In the genomic region with DNA sequence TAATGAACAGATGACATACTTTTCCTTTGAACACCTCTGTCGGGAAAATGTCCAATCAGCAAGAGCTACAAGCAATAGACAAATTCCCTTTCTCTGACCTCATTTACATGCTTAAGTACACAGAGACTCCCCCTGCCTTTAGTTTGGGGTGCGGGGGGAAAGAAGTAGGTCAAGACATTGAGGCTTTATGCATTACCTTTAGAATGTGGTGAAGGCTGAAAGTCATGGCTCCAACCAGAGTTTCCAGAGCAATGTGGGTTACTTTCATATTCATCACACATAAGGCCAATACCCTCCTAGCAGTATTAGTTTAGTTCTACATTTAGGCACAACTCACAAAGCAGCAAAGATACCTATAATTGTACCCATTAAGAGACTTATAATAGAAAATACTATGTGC, we compare ENCODE assay signal across 1 cellular context.
TF ChIP-seq lines count a peak whose summit lies in the region.

No MANE protein-coding gene starts in this region.

TF ChIP-seq in GM23338, 12 proteins besides CTCF, POLR2A, EP300 and RAD21 (continued from another document):
- no peak for TF ChIP-seq POLR2AphosphoS5 (IDR thresholded peaks at IDR 0.05; ENCODE audit: low read depth)
- no peak for TF ChIP-seq ZNF331 (CRISPR knock-in tag; IDR thresholded peaks at IDR 0.05; ENCODE audit: low read depth)
- TF ChIP-seq ZNF114 (CRISPR knock-in tag; IDR thresholded peaks at IDR 0.05): no peak
- TF ChIP-seq, protein P1, sequence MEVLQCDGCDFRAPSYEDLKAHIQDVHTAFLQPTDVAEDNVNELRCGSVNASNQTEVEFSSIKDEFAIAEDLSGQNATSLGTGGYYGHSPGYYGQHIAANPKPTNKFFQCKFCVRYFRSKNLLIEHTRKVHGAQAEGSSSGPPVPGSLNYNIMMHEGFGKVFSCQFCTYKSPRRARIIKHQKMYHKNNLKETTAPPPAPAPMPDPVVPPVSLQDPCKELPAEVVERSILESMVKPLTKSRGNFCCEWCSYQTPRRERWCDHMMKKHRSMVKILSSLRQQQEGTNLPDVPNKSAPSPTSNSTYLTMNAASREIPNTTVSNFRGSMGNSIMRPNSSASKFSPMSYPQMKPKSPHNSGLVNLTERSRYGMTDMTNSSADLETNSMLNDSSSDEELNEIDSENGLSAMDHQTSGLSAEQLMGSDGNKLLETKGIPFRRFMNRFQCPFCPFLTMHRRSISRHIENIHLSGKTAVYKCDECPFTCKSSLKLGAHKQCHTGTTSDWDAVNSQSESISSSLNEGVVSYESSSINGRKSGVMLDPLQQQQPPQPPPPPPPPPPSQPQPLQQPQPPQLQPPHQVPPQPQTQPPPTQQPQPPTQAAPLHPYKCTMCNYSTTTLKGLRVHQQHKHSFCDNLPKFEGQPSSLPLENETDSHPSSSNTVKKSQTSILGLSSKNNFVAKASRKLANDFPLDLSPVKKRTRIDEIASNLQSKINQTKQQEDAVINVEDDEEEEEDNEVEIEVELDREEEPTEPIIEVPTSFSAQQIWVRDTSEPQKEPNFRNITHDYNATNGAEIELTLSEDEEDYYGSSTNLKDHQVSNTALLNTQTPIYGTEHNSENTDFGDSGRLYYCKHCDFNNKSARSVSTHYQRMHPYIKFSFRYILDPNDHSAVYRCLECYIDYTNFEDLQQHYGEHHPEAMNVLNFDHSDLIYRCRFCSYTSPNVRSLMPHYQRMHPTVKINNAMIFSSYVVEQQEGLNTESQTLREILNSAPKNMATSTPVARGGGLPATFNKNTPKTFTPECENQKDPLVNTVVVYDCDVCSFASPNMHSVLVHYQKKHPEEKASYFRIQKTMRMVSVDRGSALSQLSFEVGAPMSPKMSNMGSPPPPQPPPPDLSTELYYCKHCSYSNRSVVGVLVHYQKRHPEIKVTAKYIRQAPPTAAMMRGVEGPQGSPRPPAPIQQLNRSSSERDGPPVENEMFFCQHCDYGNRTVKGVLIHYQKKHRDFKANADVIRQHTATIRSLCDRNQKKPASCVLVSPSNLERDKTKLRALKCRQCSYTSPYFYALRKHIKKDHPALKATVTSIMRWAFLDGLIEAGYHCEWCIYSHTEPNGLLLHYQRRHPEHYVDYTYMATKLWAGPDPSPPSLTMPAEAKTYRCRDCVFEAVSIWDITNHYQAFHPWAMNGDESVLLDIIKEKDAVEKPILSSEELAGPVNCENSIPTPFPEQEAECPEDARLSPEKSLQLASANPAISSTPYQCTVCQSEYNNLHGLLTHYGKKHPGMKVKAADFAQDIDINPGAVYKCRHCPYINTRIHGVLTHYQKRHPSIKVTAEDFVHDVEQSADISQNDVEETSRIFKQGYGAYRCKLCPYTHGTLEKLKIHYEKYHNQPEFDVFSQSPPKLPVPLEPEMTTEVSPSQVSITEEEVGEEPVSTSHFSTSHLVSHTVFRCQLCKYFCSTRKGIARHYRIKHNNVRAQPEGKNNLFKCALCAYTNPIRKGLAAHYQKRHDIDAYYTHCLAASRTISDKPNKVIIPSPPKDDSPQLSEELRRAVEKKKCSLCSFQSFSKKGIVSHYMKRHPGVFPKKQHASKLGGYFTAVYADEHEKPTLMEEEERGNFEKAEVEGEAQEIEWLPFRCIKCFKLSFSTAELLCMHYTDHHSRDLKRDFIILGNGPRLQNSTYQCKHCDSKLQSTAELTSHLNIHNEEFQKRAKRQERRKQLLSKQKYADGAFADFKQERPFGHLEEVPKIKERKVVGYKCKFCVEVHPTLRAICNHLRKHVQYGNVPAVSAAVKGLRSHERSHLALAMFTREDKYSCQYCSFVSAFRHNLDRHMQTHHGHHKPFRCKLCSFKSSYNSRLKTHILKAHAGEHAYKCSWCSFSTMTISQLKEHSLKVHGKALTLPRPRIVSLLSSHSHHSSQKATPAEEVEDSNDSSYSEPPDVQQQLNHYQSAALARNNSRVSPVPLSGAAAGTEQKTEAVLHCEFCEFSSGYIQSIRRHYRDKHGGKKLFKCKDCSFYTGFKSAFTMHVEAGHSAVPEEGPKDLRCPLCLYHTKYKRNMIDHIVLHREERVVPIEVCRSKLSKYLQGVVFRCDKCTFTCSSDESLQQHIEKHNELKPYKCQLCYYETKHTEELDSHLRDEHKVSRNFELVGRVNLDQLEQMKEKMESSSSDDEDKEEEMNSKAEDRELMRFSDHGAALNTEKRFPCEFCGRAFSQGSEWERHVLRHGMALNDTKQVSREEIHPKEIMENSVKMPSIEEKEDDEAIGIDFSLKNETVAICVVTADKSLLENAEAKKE (CRISPR knock-in tag; IDR thresholded peaks at IDR 0.05): no peak
